18 cellular contexts compared by ENCODE assay signal in the genomic region with DNA sequence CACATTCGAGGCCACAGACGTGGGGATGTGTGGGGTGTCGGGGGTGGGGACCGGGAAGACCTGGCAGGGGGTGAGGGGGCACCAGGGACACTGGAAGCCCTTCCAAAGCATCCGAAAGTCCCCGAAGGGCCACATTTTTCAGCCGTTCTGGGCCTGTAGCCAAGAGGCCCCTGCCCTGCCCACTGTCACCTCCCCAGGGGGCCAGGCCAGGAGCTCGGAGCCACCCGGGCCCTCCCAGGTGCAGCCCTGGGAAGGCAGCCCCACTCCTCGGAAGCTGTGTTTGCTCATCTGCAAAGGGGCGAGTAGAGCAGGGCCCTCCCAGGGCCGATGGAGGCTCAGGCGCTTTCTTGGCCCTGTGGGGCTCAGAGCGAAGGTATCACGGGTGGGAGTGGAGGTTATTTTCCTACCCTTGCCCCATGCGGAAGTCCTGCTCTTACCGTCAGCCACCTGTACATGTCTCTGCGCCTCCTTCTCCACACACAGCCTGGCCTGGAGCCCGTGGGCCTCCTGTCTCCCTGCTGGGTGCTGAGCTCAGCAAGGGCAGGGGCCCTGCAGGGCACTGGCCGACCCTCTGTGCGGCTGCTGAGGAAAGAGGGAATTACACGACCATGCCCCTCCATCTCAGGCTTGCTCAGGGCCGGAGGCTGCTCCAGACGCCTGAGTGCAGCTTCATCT. TPM values are rescaled to one million over a fixed set of nuclear protein-coding genes. Genes with fewer than 3 reads are reported as not detected.
DNase-seq lines count a peak whose midpoint lies in the region; ATAC-seq and TF ChIP-seq lines count a peak whose summit lies in the region.
"Had no signal": no experiment of that assay in that cellular context is flagged by ENCODE, and none has a peak within 500 bp of the region (broad histone marks: within the 10 kb centered on the region; RNA-seq: fewer than 3 reads in every experiment).

No MANE protein-coding gene starts in this region.

- H4K20me1 ChIP-seq in PC-9 (ENCODE audit: insufficient read depth), result peaks cover 4% of the 10 kb centered on the region; the same call in 1 of the 2 replicates

- intact Hi-C loops in heart left ventricle (cut with DNase I) (no loop called here), left cardiac atrium (cut with DNase I) (no loop called here), upper lobe of right lung (cut with DNase I) (no loop called here), PC-9 (cut with micrococcal nuclease; ENCODE audit: unreplicated experiment) (no loop called here)

- no peaks in the 10 kb centered on the region for H3K79me2 ChIP-seq in PC-9 (ENCODE audit: low read depth)

- TF ChIP-seq CTCF in heart left ventricle (IDR thresholded peaks at IDR 0.05), result no peak
- TF ChIP-seq CTCF in right atrium auricular region (IDR thresholded peaks at IDR 0.05), result no peak
- TF ChIP-seq CTCF in upper lobe of right lung (IDR thresholded peaks at IDR 0.05), result no peak
- no peak for TF ChIP-seq CTCF in PC-9 (conservative IDR thresholded peaks at IDR 0.05)

- H3K4me3 ChIP-seq in heart left ventricle (no peak overlapping the region), right atrium auricular region (no peak overlapping the region), upper lobe of right lung (no peak overlapping the region), PC-9 (no peak overlapping the region)
- H3K4me3 ChIP-seq: Peyer's patch had no signal

- H3K36me3 ChIP-seq in heart left ventricle, result no peaks in the 10 kb centered on the region
- no peaks in the 10 kb centered on the region for H3K36me3 ChIP-seq in right atrium auricular region
- no peaks in the 10 kb centered on the region for H3K36me3 ChIP-seq in upper lobe of right lung
- H3K36me3 ChIP-seq in PC-9 (ENCODE audit: low read depth), result no peaks in the 10 kb centered on the region
- H3K36me3 ChIP-seq: Peyer's patch had no signal

- POLR2A ChIA-PET in PC-9 (lab: Charles Lee; ENCODE audit: unreplicated experiment), result no interaction called here

- H3K9me3 ChIP-seq in heart left ventricle, result no peaks in the 10 kb centered on the region
- H3K9me3 ChIP-seq in right atrium auricular region, result no peaks in the 10 kb centered on the region
- H3K9me3 ChIP-seq in upper lobe of right lung, result no peaks in the 10 kb centered on the region
- no peaks in the 10 kb centered on the region for H3K9me3 ChIP-seq in PC-9 (ENCODE audit: insufficient read depth, low read depth)
- H3K9me3 ChIP-seq: Peyer's patch, SK-N-SH had no signal

- WGBS in heart left ventricle, 4 donors, result 63 to 66% (median 65%) methylated on average over 15 to 24 of the region's 24 CpGs

- H3K9me2 ChIP-seq in PC-9 (ENCODE audit: insufficient read depth), result no peaks in the 10 kb centered on the region
- H3K9me2 ChIP-seq: SK-N-SH had no signal

- CTCF ChIA-PET in PC-9 (lab: Charles Lee), result interaction anchor here (0.6 kb wide), 1 partner anchor 1469 kb away, joined by 7 read pairs; no protein-coding TSS in a partner anchor

- no peaks in the 10 kb centered on the region for H3K4me1 ChIP-seq in heart left ventricle
- no peaks in the 10 kb centered on the region for H3K4me1 ChIP-seq in right atrium auricular region
- H3K4me1 ChIP-seq in upper lobe of right lung, result no peaks in the 10 kb centered on the region
- no peaks in the 10 kb centered on the region for H3K4me1 ChIP-seq in PC-9 (replicated peaks; ENCODE audit: insufficient read depth)
- H3K4me1 ChIP-seq: Peyer's patch had no signal

- TF ChIP-seq POLR2A in heart left ventricle (IDR thresholded peaks at IDR 0.05), result no peak

- H2AFZ ChIP-seq in PC-9, result no peak overlapping the region

- H3K4me2 ChIP-seq in PC-9, result no peak overlapping the region
- H3K4me2 ChIP-seq: SK-N-SH had no signal

- no peak overlapping the region for H3K27ac ChIP-seq in heart left ventricle
- H3K27ac ChIP-seq in right atrium auricular region, result no peak overlapping the region
- no peak overlapping the region for H3K27ac ChIP-seq in upper lobe of right lung
- H3K27ac ChIP-seq in PC-9, result no peak overlapping the region
- H3K27ac ChIP-seq: 22Rv1, Peyer's patch had no signal

- DNase-seq in NCI-H1092 treated with DMSO at 0.1 percent for 48 hours (lab: John Stamatoyannopoulos, UW) (peak; percentile 4), NCI-H1092 (lab: John Stamatoyannopoulos, UW) (no peak), heart left ventricle (peak in 3 of 5 donors; percentile 9 to 54 (median 15)), right atrium auricular region (ENCODE audit: low spot score) (no peak), left cardiac atrium (peak; percentile 17), upper lobe of right lung (peak; percentile 56), activated T-cell treated with anti-CD3 and anti-CD28 coated beads for 4 hours (no peak), PC-9 (no peak)
- DNase-seq: AML-193, COR-L47, H9, NCI-H187 treated with DMSO at 0.1 percent for 48 hours, NCI-H2227 treated with DMSO at 0.1 percent for 48 hours, NCI-H524 treated with DMSO at 0.1 percent for 48 hours, Peyer's patch, SHP77 treated with DMSO at 0.1 percent for 48 hours, SK-N-SH had no signal

- no TSS peak for BruUV-seq in PC-9 (replicated peaks; lab: Mats Ljungman, UMichigan)

- no peak for ATAC-seq in heart left ventricle
- ATAC-seq in left cardiac atrium, result no peak
- ATAC-seq in upper lobe of right lung, result no peak

- peaks cover 4 to 73% (median 12%) of the 10 kb centered on the region in 9 donors for H3K27me3 ChIP-seq in heart left ventricle
- no peaks in the 10 kb centered on the region for H3K27me3 ChIP-seq in right atrium auricular region
- peaks cover 64% of the 10 kb centered on the region for H3K27me3 ChIP-seq in upper lobe of right lung
- peaks cover 65% of the 10 kb centered on the region for H3K27me3 ChIP-seq in PC-9 (ENCODE audit: insufficient read depth, low read depth)
- H3K27me3 ChIP-seq: Peyer's patch had no signal

- no peaks in the 10 kb centered on the region for H3F3A ChIP-seq in PC-9 (ENCODE audit: insufficient read depth, low read depth)

RNA-seq across cellular contexts. Expression of a gene that starts 27.2 kb away (rescaled TPM):
- total RNA-seq in heart left ventricle (10 to 100 TPM in 4 of 9 donors, 1 to 10 TPM in 5; 7.9 to 14.5 (median 9.6) TPM), right atrium auricular region (1 to 10 TPM; 6.9 to 9.9 TPM), left cardiac atrium (10 to 100 TPM in 1 of 2 donors, 1 to 10 TPM in 1; 8.4 to 10.9 TPM), upper lobe of right lung (16.5 TPM), PC-9 (2021) (24.1 and 27.1 TPM in 2 replicates)
- 10 to 100 TPM; 10.9 to 21.1 TPM for polyA plus RNA-seq in heart left ventricle

RNA-seq across cellular contexts. Expression of a gene that starts 27.3 kb away (rescaled TPM):
- total RNA-seq in heart left ventricle (1 to 10 TPM; 4.1 to 9.9 (median 8.5) TPM), right atrium auricular region (1 to 10 TPM; 6.6 to 8.0 TPM), left cardiac atrium (10 to 100 TPM in 1 of 2 donors, 1 to 10 TPM in 1; 8.7 to 11.3 TPM), upper lobe of right lung (16.2 TPM), PC-9 (2021) (16.2 and 19.7 TPM in 2 replicates)
- 10 to 100 TPM; 12.8 to 14.7 TPM for polyA plus RNA-seq in heart left ventricle

Comparison
In these comparisons a context has a peak if more than half of its experiments do, and no peak if none do; other contexts are left out.
1. DNase-seq: peak in NCI-H1092 treated with DMSO at 0.1 percent for 48 hours (single experiment), heart left ventricle (3 of 5), left cardiac atrium (single experiment) and upper lobe of right lung (single experiment); none in NCI-H1092 (single experiment), right atrium auricular region (single experiment), activated T-cell treated with anti-CD3 and anti-CD28 coated beads for 4 hours (single experiment) and PC-9 (0 of 2).